In genomic region chr12:118102609-118103008, GRCh38 we compare ENCODE assay signal across 9 cellular contexts. TPM values are rescaled to one million over a fixed set of nuclear protein-coding genes. Genes with fewer than 3 reads are reported as not detected.
DNase-seq lines count a peak whose midpoint lies in the region; ATAC-seq, FAIRE-seq and TF ChIP-seq lines count a peak whose summit lies in the region.
"Had no signal": no experiment of that assay in that cellular context is flagged by ENCODE, and none has a peak within 500 bp of the region (broad histone marks: within the 10 kb centered on the region; RNA-seq: fewer than 3 reads in every experiment).

No MANE protein-coding gene starts in this region.

- peak overlapping the region; percentile 91 for H2AFZ ChIP-seq in SK-N-SH (ENCODE audit: low read depth)

- peak overlapping the region; percentile 84 for H3K9ac ChIP-seq in SK-N-SH

- no peak overlapping the region for H3K27ac Mint-ChIP-seq in activated CD4-positive, alpha-beta memory T cell treated with anti-CD3 and anti-CD28 coated beads for 36 hours
- H3K27ac Mint-ChIP-seq in stimulated activated naive B cell treated with anti-CD40 and anti-IgM and Interleukin-4, amounts not matched to agents 10 μg/mL and 1 μg/mL and 100 μg/mL, for 72 hours = peak overlapping the region; percentile 77

- H3K9me3 ChIP-seq in SK-N-SH = no peaks in the 10 kb centered on the region

- H3K4me1 ChIP-seq in SK-N-SH (ENCODE audit: control insufficient read depth in 1 of 2, insufficient read depth in 2 of 2, low read depth in 1 of 2, low read length in 1 of 2) = peaks cover 0 to 11% of the 10 kb centered on the region in 2 experiments; a peak in 1 of 4 replicates

- H3K36me3 Mint-ChIP-seq in activated CD4-positive, alpha-beta memory T cell treated with anti-CD3 and anti-CD28 coated beads for 36 hours = no peaks in the 10 kb centered on the region
- H3K36me3 Mint-ChIP-seq in stimulated activated naive B cell treated with anti-CD40 and anti-IgM and Interleukin-4, amounts not matched to agents 10 μg/mL and 1 μg/mL and 100 μg/mL, for 72 hours = no peaks in the 10 kb centered on the region

- H3K4me3 ChIP-seq in SK-N-SH (ENCODE audit: low read depth in 2 of 2, low read length in 1 of 2) = peak overlapping the region; percentile 74 to 79
- H3K4me3 ChIP-seq in iPS-11a (ENCODE audit: low read depth, low read length) = peak overlapping the region; percentile 92

- ATAC-seq in SK-N-SH treated with all-trans-retinoic acid at 6 μM for 48 hours = no peak
- no peak for ATAC-seq in stimulated activated naive B cell treated with anti-CD40 and anti-IgM and Interleukin-4, amounts not matched to agents 10 μg/mL and 1 μg/mL and 100 μg/mL, for 72 hours (replicated peaks)
- no peak for ATAC-seq in HG03196 (IDR thresholded peaks at IDR 0.05; ENCODE audit: unreplicated experiment)

- no peaks in the 10 kb centered on the region for H3K9me3 Mint-ChIP-seq in activated CD4-positive, alpha-beta memory T cell treated with anti-CD3 and anti-CD28 coated beads for 36 hours
- no peaks in the 10 kb centered on the region for H3K9me3 Mint-ChIP-seq in stimulated activated naive B cell treated with anti-CD40 and anti-IgM and Interleukin-4, amounts not matched to agents 10 μg/mL and 1 μg/mL and 100 μg/mL, for 72 hours

- no peaks in the 10 kb centered on the region for H4K20me1 ChIP-seq in SK-N-SH (ENCODE audit: insufficient read depth)

- POLR2A ChIA-PET in SK-N-SH (lab: Yijun Ruan, JAX) = interaction anchor here (0.6 to 1.0 kb wide), 4 partner anchors 35 to 54 kb away, joined by 3 to 4 read pairs (median 4); partner anchors contain the start of gene WSB2
- POLR2A ChIA-PET in activated CD4-positive, alpha-beta memory T cell treated with anti-CD3 and anti-CD28 coated beads for 36 hours (lab: Charles Lee) = no interaction called here

- FAIRE-seq in urothelium cell line (lab: Jason Lieb, UNC) = no peak

- no peaks in the 10 kb centered on the region for H3K9me2 ChIP-seq in SK-N-SH

- peak overlapping the region; percentile 76 for H3K4me2 ChIP-seq in SK-N-SH

- H3K4me3 Mint-ChIP-seq in activated CD4-positive, alpha-beta memory T cell treated with anti-CD3 and anti-CD28 coated beads for 36 hours = peak overlapping the region; percentile 71
- H3K4me3 Mint-ChIP-seq in stimulated activated naive B cell treated with anti-CD40 and anti-IgM and Interleukin-4, amounts not matched to agents 10 μg/mL and 1 μg/mL and 100 μg/mL, for 72 hours = peak overlapping the region; percentile 83 to 89

- H3K27ac ChIP-seq in SK-N-SH (ENCODE audit: low read depth in 2 of 2, low read length in 1 of 2) = no peak overlapping the region

- WGBS in SK-N-SH (ENCODE audit: low lambda C conversion rate) = 66% methylated on average over 5 of the region's 5 CpGs

- no peaks in the 10 kb centered on the region for H3K27me3 ChIP-seq in SK-N-SH (ENCODE audit: insufficient read depth)

- peak; percentile 29 for DNase-seq in SK-N-SH
- DNase-seq in activated CD4-positive, alpha-beta memory T cell treated with anti-CD3 and anti-CD28 coated beads for 36 hours = no peak
- DNase-seq in stimulated activated naive B cell treated with anti-CD40 and anti-IgM and Interleukin-4, amounts not matched to agents 10 μg/mL and 1 μg/mL and 100 μg/mL, for 72 hours = no peak
- DNase-seq in NCI-H2107 treated with DMSO at 0.1 percent for 48 hours (lab: John Stamatoyannopoulos, UW; ENCODE audit: unreplicated experiment) = no peak
- no peak for DNase-seq in urothelium cell line (ENCODE audit: low spot score)
- DNase-seq: effector CD8-positive, alpha-beta T cell had no signal

- peaks cover 0 to 5% of the 10 kb centered on the region in 2 experiments for H3K36me3 ChIP-seq in SK-N-SH (replicated peaks in 1 of 2; ENCODE audit: control insufficient read depth in 1 of 2, insufficient read depth in 2 of 2, low read length in 1 of 2)

- peaks cover 6% of the 10 kb centered on the region for H3K4me1 Mint-ChIP-seq in activated CD4-positive, alpha-beta memory T cell treated with anti-CD3 and anti-CD28 coated beads for 36 hours (ENCODE audit: low read depth)
- peaks cover 5 to 14% of the 10 kb centered on the region in 2 donors for H3K4me1 Mint-ChIP-seq in stimulated activated naive B cell treated with anti-CD40 and anti-IgM and Interleukin-4, amounts not matched to agents 10 μg/mL and 1 μg/mL and 100 μg/mL, for 72 hours

- TF ChIP-seq EP300 in SK-N-SH (IDR thresholded peaks at IDR 0.05; ENCODE audit: borderline replicate concordance in 1 of 2, low read depth in 1 of 2, low read length in 1 of 2) = no peak

- H3F3A ChIP-seq in SK-N-SH (replicated peaks; ENCODE audit: insufficient read depth) = peaks cover 8% of the 10 kb centered on the region

- peaks cover 20% of the 10 kb centered on the region for H3K79me2 ChIP-seq in SK-N-SH (ENCODE audit: insufficient read depth)

- H3K27me3 Mint-ChIP-seq in activated CD4-positive, alpha-beta memory T cell treated with anti-CD3 and anti-CD28 coated beads for 36 hours = peaks cover 8% of the 10 kb centered on the region
- peaks cover 5 to 14% of the 10 kb centered on the region in 2 donors for H3K27me3 Mint-ChIP-seq in stimulated activated naive B cell treated with anti-CD40 and anti-IgM and Interleukin-4, amounts not matched to agents 10 μg/mL and 1 μg/mL and 100 μg/mL, for 72 hours

- no peak for TF ChIP-seq RAD21 in SK-N-SH (IDR thresholded peaks at IDR 0.05; ENCODE audit: low read length)

- CTCF ChIA-PET in SK-N-SH (lab: Yijun Ruan, JAX) = interaction anchor here (0.7 to 1.8 kb wide), 6 partner anchors 17 to 312 kb away, joined by 3 to 5 read pairs (median 4); partner anchors contain the start of gene SUDS3
- CTCF ChIA-PET in activated CD4-positive, alpha-beta memory T cell treated with anti-CD3 and anti-CD28 coated beads for 36 hours (lab: Charles Lee) = interaction anchor here (1.4 kb wide), 1 partner anchor 19 kb away, joined by 4 read pairs; no protein-coding TSS in a partner anchor

- intact Hi-C loops in activated CD4-positive, alpha-beta memory T cell treated with anti-CD3 and anti-CD28 coated beads for 36 hours (cut with micrococcal nuclease) = no loop called here

- TF ChIP-seq CTCF in SK-N-SH (IDR thresholded peaks at IDR 0.05) = no peak

TF ChIP-seq in SK-N-SH, 30 proteins besides CTCF, POLR2A, EP300 and RAD21:
- no peak for TF ChIP-seq NFIC (IDR thresholded peaks at IDR 0.05; ENCODE audit: borderline replicate concordance)

TF ChIP-seq in SK-N-SH treated with all-trans-retinoic acid at 6 μM for 48 hours, 23 proteins besides CTCF, POLR2A, EP300 and RAD21 (continues in another document):
- TF ChIP-seq, protein P1, sequence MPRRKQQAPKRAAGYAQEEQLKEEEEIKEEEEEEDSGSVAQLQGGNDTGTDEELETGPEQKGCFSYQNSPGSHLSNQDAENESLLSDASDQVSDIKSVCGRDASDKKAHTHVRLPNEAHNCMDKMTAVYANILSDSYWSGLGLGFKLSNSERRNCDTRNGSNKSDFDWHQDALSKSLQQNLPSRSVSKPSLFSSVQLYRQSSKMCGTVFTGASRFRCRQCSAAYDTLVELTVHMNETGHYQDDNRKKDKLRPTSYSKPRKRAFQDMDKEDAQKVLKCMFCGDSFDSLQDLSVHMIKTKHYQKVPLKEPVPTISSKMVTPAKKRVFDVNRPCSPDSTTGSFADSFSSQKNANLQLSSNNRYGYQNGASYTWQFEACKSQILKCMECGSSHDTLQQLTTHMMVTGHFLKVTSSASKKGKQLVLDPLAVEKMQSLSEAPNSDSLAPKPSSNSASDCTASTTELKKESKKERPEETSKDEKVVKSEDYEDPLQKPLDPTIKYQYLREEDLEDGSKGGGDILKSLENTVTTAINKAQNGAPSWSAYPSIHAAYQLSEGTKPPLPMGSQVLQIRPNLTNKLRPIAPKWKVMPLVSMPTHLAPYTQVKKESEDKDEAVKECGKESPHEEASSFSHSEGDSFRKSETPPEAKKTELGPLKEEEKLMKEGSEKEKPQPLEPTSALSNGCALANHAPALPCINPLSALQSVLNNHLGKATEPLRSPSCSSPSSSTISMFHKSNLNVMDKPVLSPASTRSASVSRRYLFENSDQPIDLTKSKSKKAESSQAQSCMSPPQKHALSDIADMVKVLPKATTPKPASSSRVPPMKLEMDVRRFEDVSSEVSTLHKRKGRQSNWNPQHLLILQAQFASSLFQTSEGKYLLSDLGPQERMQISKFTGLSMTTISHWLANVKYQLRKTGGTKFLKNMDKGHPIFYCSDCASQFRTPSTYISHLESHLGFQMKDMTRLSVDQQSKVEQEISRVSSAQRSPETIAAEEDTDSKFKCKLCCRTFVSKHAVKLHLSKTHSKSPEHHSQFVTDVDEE (CRISPR knock-in tag; IDR thresholded peaks at IDR 0.05) = no peak
- TF ChIP-seq ZFP30 (CRISPR knock-in tag; IDR thresholded peaks at IDR 0.05) (no peak), TOX (CRISPR knock-in tag; IDR thresholded peaks at IDR 0.05; ENCODE audit: borderline replicate concordance) (no peak), ZNF8 (CRISPR knock-in tag; IDR thresholded peaks at IDR 0.05) (no peak), ZC3H10 (CRISPR knock-in tag; IDR thresholded peaks at IDR 0.05) (no peak)
- TF ChIP-seq, protein P2, sequence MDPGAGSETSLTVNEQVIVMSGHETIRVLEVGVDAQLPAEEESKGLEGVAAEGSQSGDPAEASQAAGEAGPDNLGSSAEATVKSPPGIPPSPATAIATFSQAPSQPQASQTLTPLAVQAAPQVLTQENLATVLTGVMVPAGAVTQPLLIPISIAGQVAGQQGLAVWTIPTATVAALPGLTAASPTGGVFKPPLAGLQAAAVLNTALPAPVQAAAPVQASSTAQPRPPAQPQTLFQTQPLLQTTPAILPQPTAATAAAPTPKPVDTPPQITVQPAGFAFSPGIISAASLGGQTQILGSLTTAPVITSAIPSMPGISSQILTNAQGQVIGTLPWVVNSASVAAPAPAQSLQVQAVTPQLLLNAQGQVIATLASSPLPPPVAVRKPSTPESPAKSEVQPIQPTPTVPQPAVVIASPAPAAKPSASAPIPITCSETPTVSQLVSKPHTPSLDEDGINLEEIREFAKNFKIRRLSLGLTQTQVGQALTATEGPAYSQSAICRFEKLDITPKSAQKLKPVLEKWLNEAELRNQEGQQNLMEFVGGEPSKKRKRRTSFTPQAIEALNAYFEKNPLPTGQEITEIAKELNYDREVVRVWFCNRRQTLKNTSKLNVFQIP (CRISPR knock-in tag; IDR thresholded peaks at IDR 0.05; ENCODE audit: borderline replicate concordance, low read depth) = no peak

RNA-seq across cellular contexts. Expression of gene VSIG10, which starts 1.2 kb away (rescaled TPM):
- polyA plus RNA-seq in SK-N-SH (2012; rRNA removed) = 12.5 and 21.2 TPM in 2 replicates
- polyA plus RNA-seq in SK-N-SH (2012; cell fraction: cytosol; rRNA removed) = 9.8 and 10.3 TPM in 2 replicates
- polyA plus RNA-seq in SK-N-SH (2012; cell fraction: nucleus; rRNA removed) = 47.7 and 48.5 TPM in 2 replicates
- total RNA-seq in activated CD4-positive, alpha-beta memory T cell treated with anti-CD3 and anti-CD28 coated beads for 36 hours = 1 to 10 TPM; 5.7 to 7.6 TPM

RNA-seq across cellular contexts. Expression of gene PEBP1, which starts 33.3 kb away (rescaled TPM):
- polyA plus RNA-seq in SK-N-SH (2012; rRNA removed) = 186 and 219 TPM in 2 replicates
- 169 and 192 TPM in 2 replicates for polyA plus RNA-seq in SK-N-SH (2012; cell fraction: cytosol; rRNA removed)
- 117 and 126 TPM in 2 replicates for polyA plus RNA-seq in SK-N-SH (2012; cell fraction: nucleus; rRNA removed)
- 100 to 1,000 TPM; 128 to 132 TPM for total RNA-seq in activated CD4-positive, alpha-beta memory T cell treated with anti-CD3 and anti-CD28 coated beads for 36 hours

RNA-seq across cellular contexts. Expression of gene WSB2, which starts 41.6 kb away (rescaled TPM):
- 54.4 and 62.6 TPM in 2 replicates for polyA plus RNA-seq in SK-N-SH (2012; rRNA removed)
- polyA plus RNA-seq in SK-N-SH (2012; cell fraction: cytosol; rRNA removed) = 46.6 and 55.6 TPM in 2 replicates
- polyA plus RNA-seq in SK-N-SH (2012; cell fraction: nucleus; rRNA removed) = 36.4 and 37.6 TPM in 2 replicates
- 100 to 1,000 TPM in 1 of 2 experiments, 10 to 100 TPM in 1; 93.2 to 102 TPM for total RNA-seq in activated CD4-positive, alpha-beta memory T cell treated with anti-CD3 and anti-CD28 coated beads for 36 hours
